ENCODE assay signal across 9 cellular contexts in the genomic region with DNA sequence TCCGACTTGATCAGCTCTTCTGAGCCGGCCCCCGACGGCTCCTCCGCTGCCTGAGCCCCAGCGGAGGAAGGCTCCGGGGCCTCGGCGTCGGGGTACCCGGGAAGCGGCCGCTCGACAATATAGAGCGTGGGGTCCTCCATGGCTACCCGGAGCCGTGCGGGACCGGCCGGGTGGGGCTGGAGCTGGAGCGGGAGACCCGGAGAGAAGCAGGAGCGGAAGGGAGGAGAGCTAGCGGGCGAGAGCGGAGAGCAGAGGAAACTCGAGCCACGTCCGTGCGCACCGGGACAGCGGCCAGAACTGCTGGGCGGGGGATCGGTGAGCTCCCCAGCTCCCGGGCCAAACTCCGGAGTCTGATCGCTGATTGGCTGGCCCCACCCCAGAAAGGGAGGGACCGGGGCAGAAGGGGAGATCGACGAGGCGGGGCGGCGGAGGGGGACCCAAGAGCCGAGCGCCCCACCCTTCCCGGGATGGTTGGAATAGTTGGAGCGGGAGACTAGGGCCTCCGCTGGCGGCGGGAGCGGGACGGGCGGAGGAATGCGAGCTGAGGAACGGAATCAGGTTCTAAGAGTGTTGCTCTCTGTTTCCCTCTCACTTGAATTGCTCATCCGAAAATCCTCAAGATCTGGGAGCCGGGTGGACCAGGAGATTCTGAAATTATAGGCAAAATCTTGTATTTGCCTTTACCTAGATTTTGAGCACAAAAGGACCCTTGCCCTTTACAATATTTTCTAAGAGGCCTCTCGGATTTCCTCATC. TPM values are rescaled to one million over a fixed set of nuclear protein-coding genes. Genes with fewer than 3 reads are reported as not detected.
DNase-seq lines count a peak whose midpoint lies in the region; ATAC-seq and TF ChIP-seq lines count a peak whose summit lies in the region.
"Had no signal": no experiment of that assay in that cellular context is flagged by ENCODE, and none has a peak within 500 bp of the region (broad histone marks: within the 10 kb centered on the region; RNA-seq: fewer than 3 reads in every experiment).

A gene with protein sequence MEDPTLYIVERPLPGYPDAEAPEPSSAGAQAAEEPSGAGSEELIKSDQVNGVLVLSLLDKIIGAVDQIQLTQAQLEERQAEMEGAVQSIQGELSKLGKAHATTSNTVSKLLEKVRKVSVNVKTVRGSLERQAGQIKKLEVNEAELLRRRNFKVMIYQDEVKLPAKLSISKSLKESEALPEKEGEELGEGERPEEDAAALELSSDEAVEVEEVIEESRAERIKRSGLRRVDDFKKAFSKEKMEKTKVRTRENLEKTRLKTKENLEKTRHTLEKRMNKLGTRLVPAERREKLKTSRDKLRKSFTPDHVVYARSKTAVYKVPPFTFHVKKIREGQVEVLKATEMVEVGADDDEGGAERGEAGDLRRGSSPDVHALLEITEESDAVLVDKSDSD (minus strand): TSS at position 299 of the 755 bp plus-strand sequence. CDS start 159 bp downstream, at position 140.

- peaks cover 4% of the 10 kb centered on the region for H3K36me3 Mint-ChIP-seq in chondrocyte (ENCODE audit: low read depth)

- peak within 1 kb of the TSS; percentile 46 for H2AFZ ChIP-seq in GM23248

- H3K4me3 ChIP-seq in GM23248 (peak within 1 kb of the TSS; percentile 98), RWPE2 (ENCODE audit: severe bottlenecking) (peak within 1 kb of the TSS; percentile 92), retinal pigment epithelial cell (ENCODE audit: low read length) (peak within 1 kb of the TSS; percentile 92)

- peaks cover 53% of the 10 kb centered on the region for H3K4me1 Mint-ChIP-seq in chondrocyte (ENCODE audit: low read depth)

- H3K9me2 ChIP-seq in GM23248 (ENCODE audit: insufficient read depth) = no peaks in the 10 kb centered on the region

- peak; percentile 99 for DNase-seq in AG09319 (ENCODE audit: extremely low read depth, low read depth)
- peak; percentile 99 for DNase-seq in GM23248
- peak; percentile 98 for DNase-seq in RWPE2 (ENCODE audit: low spot score)
- peak; percentile 99 for DNase-seq in chondrocyte (ENCODE audit: low spot score)
- DNase-seq in iPS-NIHi11 (ENCODE audit: low spot score) = peak; percentile 98
- DNase-seq in retinal pigment epithelial cell (ENCODE audit: low read depth) = peak; percentile 82
- no peak for DNase-seq in NCI-H128 (lab: John Stamatoyannopoulos, UW; ENCODE audit: unreplicated experiment)

- in situ Hi-C loops in GM23248 (cut with MboI) = no loop called here

- peak within 1 kb of the TSS; percentile 91 for H3K27ac ChIP-seq in GM23248
- peak within 1 kb of the TSS; percentile 97 for H3K27ac ChIP-seq in RWPE2 (ENCODE audit: poor library complexity, severe bottlenecking)
- H3K27ac ChIP-seq: HL-60 had no signal

- H3K9me3 Mint-ChIP-seq in chondrocyte (ENCODE audit: low read depth) = no peaks in the 10 kb centered on the region

- peak; percentile 69 for ATAC-seq in RWPE2 (ENCODE audit: low read depth)
- no peak for ATAC-seq in GM19351 (IDR thresholded peaks at IDR 0.05; ENCODE audit: unreplicated experiment)

- peaks cover 60% of the 10 kb centered on the region for H3F3A ChIP-seq in GM23248 (ENCODE audit: insufficient read depth)

- no peak for TF ChIP-seq CTCF in AG09319 (IDR thresholded peaks at IDR 0.05; ENCODE audit: low read depth, low read length)
- TF ChIP-seq CTCF in RWPE2 (IDR thresholded peaks at IDR 0.05; ENCODE audit: poor library complexity, severe bottlenecking) = no peak
- no peak for TF ChIP-seq CTCF in chondrocyte (IDR thresholded peaks at IDR 0.05)
- no peak for TF ChIP-seq CTCF in retinal pigment epithelial cell (conservative IDR thresholded peaks at IDR 0.05; ENCODE audit: low read depth, low read length)

- H3K27me3 Mint-ChIP-seq in chondrocyte (ENCODE audit: low read depth) = no peaks in the 10 kb centered on the region

- H3K9ac ChIP-seq in GM23248 = peak within 1 kb of the TSS; percentile 97

- H3K27me3 ChIP-seq in GM23248 (replicated peaks; ENCODE audit: insufficient read depth) = no peaks in the 10 kb centered on the region
- no peaks in the 10 kb centered on the region for H3K27me3 ChIP-seq in RWPE2 (ENCODE audit: insufficient read depth, poor library complexity, severe bottlenecking)

- H3K9me3 ChIP-seq in GM23248 (ENCODE audit: low read depth) (no peaks in the 10 kb centered on the region), RWPE2 (ENCODE audit: severe bottlenecking) (no peaks in the 10 kb centered on the region)

- H3K36me3 ChIP-seq in GM23248 (ENCODE audit: low read depth) (peaks cover 7% of the 10 kb centered on the region; the same call in 1 of the 2 replicates), RWPE2 (ENCODE audit: low read depth) (peaks cover 28% of the 10 kb centered on the region)

- H4K20me1 ChIP-seq in GM23248 (ENCODE audit: insufficient read depth) = peaks cover 13% of the 10 kb centered on the region; the same call in 1 of the 2 replicates

- H3K4me3 Mint-ChIP-seq in chondrocyte (ENCODE audit: unreplicated experiment) = peak within 1 kb of the TSS; percentile 98

- peaks cover 72% of the 10 kb centered on the region for H3K79me2 ChIP-seq in GM23248 (ENCODE audit: insufficient read depth)

- WGBS in GM23248 (ENCODE audit: low coverage in 1 of 2, low lambda C conversion rate in 2 of 2, missing lambda C conversion rate in 2 of 2), 2 experiments = 1% methylated on average over 49 to 58 of the region's 58 CpGs

- H3K4me1 ChIP-seq in GM23248 (ENCODE audit: insufficient read depth) (peaks cover 36% of the 10 kb centered on the region), RWPE2 (ENCODE audit: insufficient read depth, poor library complexity, severe bottlenecking) (peaks cover 31% of the 10 kb centered on the region)

- H3K27ac Mint-ChIP-seq in chondrocyte (ENCODE audit: unreplicated experiment) = peak within 1 kb of the TSS; percentile 93

- H3K4me2 ChIP-seq in GM23248 (ENCODE audit: unreplicated experiment) = peak within 1 kb of the TSS; percentile 98

RNA-seq across cellular contexts. Expression of the gene that starts here (rescaled TPM):
- total RNA-seq in GM23248 (2014; rRNA removed; shearing (Covaris generic)) = 1,074 and 1,102 TPM in 2 replicates
- 666 and 686 TPM in 2 replicates for polyA plus RNA-seq in GM23248 (2016; fragmentation: Nextera tagmentation; extraction: Ambion mirVana)
- total RNA-seq in chondrocyte = 501 to 877 TPM (median 874 TPM) in 3 replicates
